In genomic region chr5:32710859-32711692, GRCh38 we compare ENCODE assay signal across 8 cellular contexts. TPM values are rescaled to one million over a fixed set of nuclear protein-coding genes. Genes with fewer than 3 reads are reported as not detected.
DNase-seq lines count a peak whose midpoint lies in the region; ATAC-seq lines count a peak whose summit lies in the region.

Gene NPR3 (plus strand): TSS chr5:32711321. CDS start chr5:32711777, 456 bp downstream.

- no peak for ATAC-seq in HG03025 (IDR thresholded peaks at IDR 0.05; ENCODE audit: low FRiP score, unreplicated experiment)

- H3K36me3 ChIP-seq in ES-I3 (ENCODE audit: insufficient read depth, low read length) (no peaks in the 10 kb centered on the region), urinary bladder (ENCODE audit: insufficient read depth) (no peaks in the 10 kb centered on the region)
- no peaks in the 10 kb centered on the region for H3K36me3 ChIP-seq in effector memory CD4-positive, alpha-beta T cell (ENCODE audit: control insufficient read depth, insufficient read depth, low read length)

- no peak within 1 kb of the TSS for H3K27ac ChIP-seq in effector memory CD4-positive, alpha-beta T cell (ENCODE audit: insufficient read depth, low read length, poor library complexity, severe bottlenecking)
- no peak within 1 kb of the TSS for H3K27ac ChIP-seq in urinary bladder (ENCODE audit: low read depth)

- H3K9me3 ChIP-seq in ES-I3 (ENCODE audit: control insufficient read depth, insufficient read depth, low read length): no peaks in the 10 kb centered on the region
- H3K9me3 ChIP-seq in effector memory CD4-positive, alpha-beta T cell (ENCODE audit: control insufficient read depth, low read length): no peaks in the 10 kb centered on the region

- peak within 1 kb of the TSS; percentile 60 for H3K4me3 ChIP-seq in effector memory CD4-positive, alpha-beta T cell (ENCODE audit: insufficient read depth, low read depth, low read length, poor library complexity, severe bottlenecking)
- peak within 1 kb of the TSS; percentile 64 for H3K4me3 ChIP-seq in urinary bladder (ENCODE audit: low read depth, low read length)

- H3K9ac ChIP-seq in ES-I3 (ENCODE audit: low read depth, low read length): peak within 1 kb of the TSS; percentile 55; the same call in 1 of the 2 replicates

- no peaks in the 10 kb centered on the region; the same call in 1 of the 2 replicates for H3K4me1 ChIP-seq in ES-I3 (ENCODE audit: insufficient read depth, low read length)
- H3K4me1 ChIP-seq in effector memory CD4-positive, alpha-beta T cell (ENCODE audit: control insufficient read depth, insufficient read depth, low read length, poor library complexity, severe bottlenecking): no peaks in the 10 kb centered on the region
- no peaks in the 10 kb centered on the region for H3K4me1 ChIP-seq in urinary bladder (ENCODE audit: insufficient read depth)

- DNase-seq in OCI-M1 (lab: John Stamatoyannopoulos, UW) (peak; percentile 20), mesenteric fat pad (ENCODE audit: low spot score) (no peak), pons (ENCODE audit: low spot score) (no peak), NCI-H1105 (lab: John Stamatoyannopoulos, UW) (no peak)
- no peak for DNase-seq in effector memory CD4-positive, alpha-beta T cell

- H3K27me3 ChIP-seq in effector memory CD4-positive, alpha-beta T cell (replicated peaks; ENCODE audit: control insufficient read depth, insufficient read depth, low read length, poor library complexity, severe bottlenecking): peaks cover 8% of the 10 kb centered on the region

- under 1% methylated on average over 44 of the region's 44 CpGs for WGBS in urinary bladder

RNA-seq across cellular contexts. Expression of gene NPR3, which starts in this region (rescaled TPM):
- total RNA-seq in mesenteric fat pad: 43.3 TPM
- total RNA-seq in urinary bladder: 21.7 TPM
- polyA plus RNA-seq in urinary bladder: 1.8 TPM
